ENCODE assay signal across 29 cellular contexts in genomic region chr9:23723672-23724071, GRCh38.
"Had no signal": no experiment of that assay in that cellular context is flagged by ENCODE, and none has a peak within 500 bp of the region (broad histone marks: within the 10 kb centered on the region; RNA-seq: fewer than 3 reads in every experiment).

No MANE protein-coding gene starts in this region.

- H3K27ac ChIP-seq: stomach, suprapubic skin, testis, thoracic aorta, thyroid gland, tibial artery, tibial nerve, transverse colon, upper lobe of left lung, upper lobe of right lung, uterus, vagina had no signal

- ATAC-seq: stimulated activated effector memory CD8-positive, alpha-beta T cell treated with anti-CD3 and anti-CD28 coated beads, Interleukin-12 subunit alpha, Interleukin-12 subunit beta, amount 100 ng/mL, for 72 hours; stimulated activated memory B cell treated with anti-CD40 and anti-IgM and Interleukin-4, amounts not matched to agents 10 μg/mL and 1 μg/mL and 100 μg/mL, for 72 hours; stimulated activated naive B cell treated with anti-CD40 and anti-IgM and Interleukin-4, amounts not matched to agents 10 μg/mL and 1 μg/mL and 100 μg/mL, for 72 hours; stimulated activated naive CD8-positive, alpha-beta T cell treated with anti-CD3 and anti-CD28 coated beads, Interleukin-15, amount 100 ng/mL, for 72 hours; stimulated activated naive CD8-positive, alpha-beta T cell treated with anti-CD3 and anti-CD28 coated beads, Interleukin-15, Interleukin-2, amounts not matched to agents 100 U/mL and 50 U/mL, for 24 hours; upper lobe of right lung had no signal

- H3K27me3 ChIP-seq: stomach, suprapubic skin, testis, thyroid gland, tibial artery, tibial nerve, transverse colon, upper lobe of left lung, upper lobe of right lung, uterus, vagina had no signal

- H3K9me3 ChIP-seq: stomach, suprapubic skin, testis, thoracic aorta, thyroid gland, tibial artery, tibial nerve, transverse colon, upper lobe of left lung, upper lobe of right lung, uterus, vagina had no signal

- H3K27me3 Mint-ChIP-seq: stimulated activated memory B cell treated with anti-CD40 and anti-IgM and Interleukin-4, amounts not matched to agents 10 μg/mL and 1 μg/mL and 100 μg/mL, for 72 hours; stimulated activated naive B cell treated with anti-CD40 and anti-IgM and Interleukin-4, amounts not matched to agents 10 μg/mL and 1 μg/mL and 100 μg/mL, for 72 hours; stimulated activated naive CD8-positive, alpha-beta T cell treated with anti-CD3 and anti-CD28 coated beads, Interleukin-15, amount 100 ng/mL, for 72 hours; stimulated activated naive CD8-positive, alpha-beta T cell treated with anti-CD3 and anti-CD28 coated beads, Interleukin-15, Interleukin-2, amounts not matched to agents 100 ng/mL and 50 ng/mL, for 24 hours; type B pancreatic cell had no signal

- H3K9me3 Mint-ChIP-seq: type B pancreatic cell had no signal

- FAIRE-seq: urothelium cell line had no signal

- H3K4me1 Mint-ChIP-seq: stimulated activated effector memory CD8-positive, alpha-beta T cell treated with anti-CD3 and anti-CD28 coated beads, Interleukin-12 subunit alpha, Interleukin-12 subunit beta, amount 100 ng/mL, for 72 hours; stimulated activated memory B cell treated with anti-CD40 and anti-IgM and Interleukin-4, amounts not matched to agents 10 μg/mL and 1 μg/mL and 100 μg/mL, for 72 hours; stimulated activated naive B cell treated with anti-CD40 and anti-IgM and Interleukin-4, amounts not matched to agents 10 μg/mL and 1 μg/mL and 100 μg/mL, for 72 hours; stimulated activated naive CD8-positive, alpha-beta T cell treated with anti-CD3 and anti-CD28 coated beads, Interleukin-15, amount 100 ng/mL, for 72 hours had no signal

- H3K4me1 ChIP-seq: stomach, suprapubic skin, testis, thyroid gland, tibial artery, tibial nerve, transverse colon, upper lobe of left lung, upper lobe of right lung, uterus, vagina had no signal

- H3K4me3 Mint-ChIP-seq: stimulated activated effector memory CD8-positive, alpha-beta T cell treated with anti-CD3 and anti-CD28 coated beads, Interleukin-12 subunit alpha, Interleukin-12 subunit beta, amount 100 ng/mL, for 72 hours; stimulated activated memory B cell treated with anti-CD40 and anti-IgM and Interleukin-4, amounts not matched to agents 10 μg/mL and 1 μg/mL and 100 μg/mL, for 72 hours; stimulated activated naive B cell treated with anti-CD40 and anti-IgM and Interleukin-4, amounts not matched to agents 10 μg/mL and 1 μg/mL and 100 μg/mL, for 72 hours; stimulated activated naive CD8-positive, alpha-beta T cell treated with anti-CD3 and anti-CD28 coated beads, Interleukin-15, amount 100 ng/mL, for 72 hours; stimulated activated naive CD8-positive, alpha-beta T cell treated with anti-CD3 and anti-CD28 coated beads, Interleukin-15, Interleukin-2, amounts not matched to agents 100 ng/mL and 50 ng/mL, for 24 hours; type B pancreatic cell had no signal

- H3K36me3 ChIP-seq: stomach, suprapubic skin, thoracic aorta, thyroid gland, tibial artery, tibial nerve, transverse colon, upper lobe of left lung, upper lobe of right lung, uterus, vagina had no signal

- H3K27ac Mint-ChIP-seq: stimulated activated effector memory CD8-positive, alpha-beta T cell treated with anti-CD3 and anti-CD28 coated beads, Interleukin-12 subunit alpha, Interleukin-12 subunit beta, amount 100 ng/mL, for 72 hours; stimulated activated memory B cell treated with anti-CD40 and anti-IgM and Interleukin-4, amounts not matched to agents 10 μg/mL and 1 μg/mL and 100 μg/mL, for 72 hours; stimulated activated naive B cell treated with anti-CD40 and anti-IgM and Interleukin-4, amounts not matched to agents 10 μg/mL and 1 μg/mL and 100 μg/mL, for 72 hours; stimulated activated naive CD8-positive, alpha-beta T cell treated with anti-CD3 and anti-CD28 coated beads, Interleukin-15, amount 100 ng/mL, for 72 hours; stimulated activated naive CD8-positive, alpha-beta T cell treated with anti-CD3 and anti-CD28 coated beads, Interleukin-15, Interleukin-2, amounts not matched to agents 100 ng/mL and 50 ng/mL, for 24 hours; type B pancreatic cell had no signal

- H3K4me3 ChIP-seq: stomach, suprapubic skin, testis, thoracic aorta, thyroid gland, tibial artery, tibial nerve, transverse colon, upper lobe of left lung, upper lobe of right lung, uterus, vagina had no signal

- H3K36me3 Mint-ChIP-seq: stimulated activated effector memory CD8-positive, alpha-beta T cell treated with anti-CD3 and anti-CD28 coated beads, Interleukin-12 subunit alpha, Interleukin-12 subunit beta, amount 100 ng/mL, for 72 hours; stimulated activated memory B cell treated with anti-CD40 and anti-IgM and Interleukin-4, amounts not matched to agents 10 μg/mL and 1 μg/mL and 100 μg/mL, for 72 hours; stimulated activated naive B cell treated with anti-CD40 and anti-IgM and Interleukin-4, amounts not matched to agents 10 μg/mL and 1 μg/mL and 100 μg/mL, for 72 hours; type B pancreatic cell had no signal

- DNase-seq: stimulated activated CD4-positive, alpha-beta T cell treated with anti-CD3 and anti-CD28 coated beads, Interleukin-2, amount 100 ng/mL, for 48 hours; stimulated activated CD4-positive, alpha-beta T cell treated with anti-CD3 and anti-CD28 coated beads, Interleukin-4, amount 100 ng/mL, for 1 hour; stimulated activated CD4-positive, alpha-beta T cell treated with anti-CD3 and anti-CD28 coated beads, Interleukin-4, amount 100 ng/mL, for 24 hours; stimulated activated CD4-positive, alpha-beta T cell treated with anti-CD3 and anti-CD28 coated beads, Interleukin-4, amount 100 ng/mL, for 4 hours; stimulated activated CD8-positive, alpha-beta memory T cell treated with anti-CD3 and anti-CD28 coated beads, Interleukin-4, amount 100 ng/mL, for 48 hours; stimulated activated naive B cell treated with anti-CD40 and anti-IgM and Interleukin-4, amounts not matched to agents 10 μg/mL and 1 μg/mL and 100 μg/mL, for 72 hours; stimulated activated naive CD4-positive, alpha-beta T cell; stimulated activated naive CD4-positive, alpha-beta T cell treated with Interleukin-2 at 50 U/mL for 16 hours; stimulated activated naive CD8-positive, alpha-beta T cell treated with anti-CD3 and anti-CD28 coated beads, Interleukin-15, amount 100 ng/mL, for 72 hours; stimulated activated naive CD8-positive, alpha-beta T cell treated with anti-CD3 and anti-CD28 coated beads, Interleukin-15, Interleukin-2, amounts not matched to agents 100 U/mL and 50 U/mL, for 24 hours; stomach; substantia nigra; testis; thyroid gland; tibial artery; transverse colon; trophoblast cell; upper lobe of left lung; upper lobe of right lung; uterus had no signal
